Comparison of ENCODE assay signal across 1 cellular context in the genomic region with DNA sequence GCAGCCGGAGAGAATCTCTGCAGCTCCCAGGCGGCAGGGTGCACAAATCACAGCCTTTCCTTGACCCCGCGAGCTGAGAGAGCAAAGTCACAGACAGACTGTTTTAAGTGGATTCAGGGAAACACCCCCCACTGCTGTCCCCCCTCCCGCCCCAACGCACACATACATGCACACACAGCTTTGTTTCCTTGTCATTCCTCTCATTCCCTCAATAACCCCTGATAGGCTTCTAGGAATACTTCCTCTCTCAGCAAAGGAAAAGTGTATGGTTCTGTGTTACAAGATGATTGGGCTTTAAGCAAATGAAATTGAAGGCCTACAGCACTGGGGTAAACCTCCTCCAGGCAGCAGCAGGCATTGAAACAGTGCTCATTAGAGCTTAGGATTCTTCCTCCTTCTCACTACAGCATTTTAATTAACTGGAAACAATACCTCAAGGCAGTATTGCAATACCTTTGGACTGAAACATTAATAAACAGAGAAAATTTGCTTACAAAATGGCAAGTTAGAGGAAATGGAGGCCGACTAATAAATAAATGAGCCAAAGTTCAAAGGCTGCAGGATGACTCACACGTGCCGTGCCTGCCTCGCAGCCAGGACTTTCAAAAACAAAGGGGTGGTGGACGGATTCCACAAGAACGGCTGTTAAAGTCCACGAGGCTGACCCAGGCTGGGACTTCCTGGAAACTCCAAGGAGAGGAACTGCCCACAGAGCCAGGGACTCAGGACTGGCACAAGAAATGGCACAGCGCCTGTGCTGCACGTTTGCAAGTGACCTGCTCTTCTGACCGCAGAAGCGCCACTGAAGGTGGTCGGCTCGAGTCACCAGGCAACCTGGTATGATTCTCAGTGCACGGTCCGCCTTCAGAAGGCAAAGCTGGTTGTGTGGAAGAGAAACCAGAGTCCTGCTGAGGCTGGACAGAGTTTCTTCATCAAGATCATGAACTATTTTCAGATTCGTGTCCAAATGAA.
A peak's percentile ranks its signal among the peaks of the same experiment; 100 is the strongest.
TF ChIP-seq lines count a peak whose summit lies in the region.

No MANE protein-coding gene starts in this region.

TF ChIP-seq in HepG2, 621 proteins besides CTCF, POLR2A, EP300 and RAD21 (continued from another document and continues in another):
- TF ChIP-seq, protein P1, sequence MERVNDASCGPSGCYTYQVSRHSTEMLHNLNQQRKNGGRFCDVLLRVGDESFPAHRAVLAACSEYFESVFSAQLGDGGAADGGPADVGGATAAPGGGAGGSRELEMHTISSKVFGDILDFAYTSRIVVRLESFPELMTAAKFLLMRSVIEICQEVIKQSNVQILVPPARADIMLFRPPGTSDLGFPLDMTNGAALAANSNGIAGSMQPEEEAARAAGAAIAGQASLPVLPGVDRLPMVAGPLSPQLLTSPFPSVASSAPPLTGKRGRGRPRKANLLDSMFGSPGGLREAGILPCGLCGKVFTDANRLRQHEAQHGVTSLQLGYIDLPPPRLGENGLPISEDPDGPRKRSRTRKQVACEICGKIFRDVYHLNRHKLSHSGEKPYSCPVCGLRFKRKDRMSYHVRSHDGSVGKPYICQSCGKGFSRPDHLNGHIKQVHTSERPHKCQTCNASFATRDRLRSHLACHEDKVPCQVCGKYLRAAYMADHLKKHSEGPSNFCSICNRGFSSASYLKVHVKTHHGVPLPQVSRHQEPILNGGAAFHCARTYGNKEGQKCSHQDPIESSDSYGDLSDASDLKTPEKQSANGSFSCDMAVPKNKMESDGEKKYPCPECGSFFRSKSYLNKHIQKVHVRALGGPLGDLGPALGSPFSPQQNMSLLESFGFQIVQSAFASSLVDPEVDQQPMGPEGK (CRISPR knock-in tag; IDR thresholded peaks at IDR 0.05), result peak; percentile 78
- TF ChIP-seq JUNB (CRISPR knock-in tag; IDR thresholded peaks at IDR 0.05; ENCODE audit: borderline replicate concordance), result peak; percentile 82; the same call in 1 of the 2 replicates
- TF ChIP-seq RORA (CRISPR knock-in tag; IDR thresholded peaks at IDR 0.05), result no peak
- TF ChIP-seq NR2C2 (CRISPR knock-in tag; IDR thresholded peaks at IDR 0.05; ENCODE audit: borderline replicate concordance), result peak; percentile 71
- no peak for TF ChIP-seq PRPF4 (IDR thresholded peaks at IDR 0.05; ENCODE audit: low read depth, low read length, poor library complexity, severe bottlenecking)
- no peak for TF ChIP-seq ZNF780A (CRISPR knock-in tag; IDR thresholded peaks at IDR 0.05)
- no peak for TF ChIP-seq HCFC1 (IDR thresholded peaks at IDR 0.05; ENCODE audit: low read depth, low read length)
- TF ChIP-seq MYC (CRISPR knock-in tag; IDR thresholded peaks at IDR 0.05; ENCODE audit: borderline replicate concordance), result peak; percentile 86
- TF ChIP-seq, protein P2, sequence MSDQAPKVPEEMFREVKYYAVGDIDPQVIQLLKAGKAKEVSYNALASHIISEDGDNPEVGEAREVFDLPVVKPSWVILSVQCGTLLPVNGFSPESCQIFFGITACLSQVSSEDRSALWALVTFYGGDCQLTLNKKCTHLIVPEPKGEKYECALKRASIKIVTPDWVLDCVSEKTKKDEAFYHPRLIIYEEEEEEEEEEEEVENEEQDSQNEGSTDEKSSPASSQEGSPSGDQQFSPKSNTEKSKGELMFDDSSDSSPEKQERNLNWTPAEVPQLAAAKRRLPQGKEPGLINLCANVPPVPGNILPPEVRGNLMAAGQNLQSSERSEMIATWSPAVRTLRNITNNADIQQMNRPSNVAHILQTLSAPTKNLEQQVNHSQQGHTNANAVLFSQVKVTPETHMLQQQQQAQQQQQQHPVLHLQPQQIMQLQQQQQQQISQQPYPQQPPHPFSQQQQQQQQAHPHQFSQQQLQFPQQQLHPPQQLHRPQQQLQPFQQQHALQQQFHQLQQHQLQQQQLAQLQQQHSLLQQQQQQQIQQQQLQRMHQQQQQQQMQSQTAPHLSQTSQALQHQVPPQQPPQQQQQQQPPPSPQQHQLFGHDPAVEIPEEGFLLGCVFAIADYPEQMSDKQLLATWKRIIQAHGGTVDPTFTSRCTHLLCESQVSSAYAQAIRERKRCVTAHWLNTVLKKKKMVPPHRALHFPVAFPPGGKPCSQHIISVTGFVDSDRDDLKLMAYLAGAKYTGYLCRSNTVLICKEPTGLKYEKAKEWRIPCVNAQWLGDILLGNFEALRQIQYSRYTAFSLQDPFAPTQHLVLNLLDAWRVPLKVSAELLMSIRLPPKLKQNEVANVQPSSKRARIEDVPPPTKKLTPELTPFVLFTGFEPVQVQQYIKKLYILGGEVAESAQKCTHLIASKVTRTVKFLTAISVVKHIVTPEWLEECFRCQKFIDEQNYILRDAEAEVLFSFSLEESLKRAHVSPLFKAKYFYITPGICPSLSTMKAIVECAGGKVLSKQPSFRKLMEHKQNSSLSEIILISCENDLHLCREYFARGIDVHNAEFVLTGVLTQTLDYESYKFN (CRISPR knock-in tag; conservative IDR thresholded peaks at IDR 0.05), result peak; percentile 80
- TF ChIP-seq, protein P3, sequence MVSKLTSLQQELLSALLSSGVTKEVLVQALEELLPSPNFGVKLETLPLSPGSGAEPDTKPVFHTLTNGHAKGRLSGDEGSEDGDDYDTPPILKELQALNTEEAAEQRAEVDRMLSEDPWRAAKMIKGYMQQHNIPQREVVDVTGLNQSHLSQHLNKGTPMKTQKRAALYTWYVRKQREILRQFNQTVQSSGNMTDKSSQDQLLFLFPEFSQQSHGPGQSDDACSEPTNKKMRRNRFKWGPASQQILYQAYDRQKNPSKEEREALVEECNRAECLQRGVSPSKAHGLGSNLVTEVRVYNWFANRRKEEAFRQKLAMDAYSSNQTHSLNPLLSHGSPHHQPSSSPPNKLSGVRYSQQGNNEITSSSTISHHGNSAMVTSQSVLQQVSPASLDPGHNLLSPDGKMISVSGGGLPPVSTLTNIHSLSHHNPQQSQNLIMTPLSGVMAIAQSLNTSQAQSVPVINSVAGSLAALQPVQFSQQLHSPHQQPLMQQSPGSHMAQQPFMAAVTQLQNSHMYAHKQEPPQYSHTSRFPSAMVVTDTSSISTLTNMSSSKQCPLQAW (CRISPR knock-in tag; IDR thresholded peaks at IDR 0.05), result peak; percentile 47
- peak; percentile 87 for TF ChIP-seq SALL1 (CRISPR knock-in tag; IDR thresholded peaks at IDR 0.05)
- TF ChIP-seq FOXJ3 (CRISPR knock-in tag; IDR thresholded peaks at IDR 0.05; ENCODE audit: borderline replicate concordance), result 0 out of 2 replicates have a peak, but pooled peaks have one; percentile 32
- TF ChIP-seq ZMYM4 (CRISPR knock-in tag; IDR thresholded peaks at IDR 0.05), result peak; percentile 57; the same call in 1 of the 2 replicates
- TF ChIP-seq ZNF101 (CRISPR knock-in tag; IDR thresholded peaks at IDR 0.05; ENCODE audit: borderline replicate concordance, low read depth), result 0 out of 2 replicates have a peak, but pooled peaks have one; percentile 59
- TF ChIP-seq ZBTB42 (CRISPR knock-in tag; IDR thresholded peaks at IDR 0.05), result no peak
- TF ChIP-seq, protein P4, sequence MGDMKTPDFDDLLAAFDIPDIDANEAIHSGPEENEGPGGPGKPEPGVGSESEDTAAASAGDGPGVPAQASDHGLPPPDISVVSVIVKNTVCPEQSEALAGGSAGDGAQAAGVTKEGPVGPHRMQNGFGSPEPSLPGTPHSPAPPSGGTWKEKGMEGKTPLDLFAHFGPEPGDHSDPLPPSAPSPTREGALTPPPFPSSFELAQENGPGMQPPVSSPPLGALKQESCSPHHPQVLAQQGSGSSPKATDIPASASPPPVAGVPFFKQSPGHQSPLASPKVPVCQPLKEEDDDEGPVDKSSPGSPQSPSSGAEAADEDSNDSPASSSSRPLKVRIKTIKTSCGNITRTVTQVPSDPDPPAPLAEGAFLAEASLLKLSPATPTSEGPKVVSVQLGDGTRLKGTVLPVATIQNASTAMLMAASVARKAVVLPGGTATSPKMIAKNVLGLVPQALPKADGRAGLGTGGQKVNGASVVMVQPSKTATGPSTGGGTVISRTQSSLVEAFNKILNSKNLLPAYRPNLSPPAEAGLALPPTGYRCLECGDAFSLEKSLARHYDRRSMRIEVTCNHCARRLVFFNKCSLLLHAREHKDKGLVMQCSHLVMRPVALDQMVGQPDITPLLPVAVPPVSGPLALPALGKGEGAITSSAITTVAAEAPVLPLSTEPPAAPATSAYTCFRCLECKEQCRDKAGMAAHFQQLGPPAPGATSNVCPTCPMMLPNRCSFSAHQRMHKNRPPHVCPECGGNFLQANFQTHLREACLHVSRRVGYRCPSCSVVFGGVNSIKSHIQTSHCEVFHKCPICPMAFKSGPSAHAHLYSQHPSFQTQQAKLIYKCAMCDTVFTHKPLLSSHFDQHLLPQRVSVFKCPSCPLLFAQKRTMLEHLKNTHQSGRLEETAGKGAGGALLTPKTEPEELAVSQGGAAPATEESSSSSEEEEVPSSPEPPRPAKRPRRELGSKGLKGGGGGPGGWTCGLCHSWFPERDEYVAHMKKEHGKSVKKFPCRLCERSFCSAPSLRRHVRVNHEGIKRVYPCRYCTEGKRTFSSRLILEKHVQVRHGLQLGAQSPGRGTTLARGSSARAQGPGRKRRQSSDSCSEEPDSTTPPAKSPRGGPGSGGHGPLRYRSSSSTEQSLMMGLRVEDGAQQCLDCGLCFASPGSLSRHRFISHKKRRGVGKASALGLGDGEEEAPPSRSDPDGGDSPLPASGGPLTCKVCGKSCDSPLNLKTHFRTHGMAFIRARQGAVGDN (CRISPR knock-in tag; IDR thresholded peaks at IDR 0.05), result peak; percentile 67
- TF ChIP-seq ZNF10 (CRISPR knock-in tag; IDR thresholded peaks at IDR 0.05; ENCODE audit: borderline replicate concordance, low read depth), result no peak
- peak; percentile 80 for TF ChIP-seq HDAC2 (CRISPR knock-in tag; IDR thresholded peaks at IDR 0.05)
- TF ChIP-seq POLR2AphosphoS5 (IDR thresholded peaks at IDR 0.05; ENCODE audit: low read depth, low read length), result peak; percentile 55; the same call in 1 of the 2 replicates
- TF ChIP-seq SOX13 (IDR thresholded peaks at IDR 0.05), result peak; percentile 69
- peak in 1 of 2 experiments; percentile 92; a peak in 2 of 4 replicates for TF ChIP-seq SOX13 (CRISPR knock-in tag; conservative IDR thresholded peaks at IDR 0.05 in 1 of 2, IDR thresholded peaks at IDR 0.05 in 1 of 2)
- TF ChIP-seq ZNF557 (CRISPR knock-in tag; IDR thresholded peaks at IDR 0.05), result 0 out of 2 replicates have a peak, but pooled peaks have one; percentile 63
- TF ChIP-seq ZNF3 (CRISPR knock-in tag; IDR thresholded peaks at IDR 0.05), result no peak
- TF ChIP-seq RELA (CRISPR knock-in tag; IDR thresholded peaks at IDR 0.05), result no peak
- TF ChIP-seq, protein P5, sequence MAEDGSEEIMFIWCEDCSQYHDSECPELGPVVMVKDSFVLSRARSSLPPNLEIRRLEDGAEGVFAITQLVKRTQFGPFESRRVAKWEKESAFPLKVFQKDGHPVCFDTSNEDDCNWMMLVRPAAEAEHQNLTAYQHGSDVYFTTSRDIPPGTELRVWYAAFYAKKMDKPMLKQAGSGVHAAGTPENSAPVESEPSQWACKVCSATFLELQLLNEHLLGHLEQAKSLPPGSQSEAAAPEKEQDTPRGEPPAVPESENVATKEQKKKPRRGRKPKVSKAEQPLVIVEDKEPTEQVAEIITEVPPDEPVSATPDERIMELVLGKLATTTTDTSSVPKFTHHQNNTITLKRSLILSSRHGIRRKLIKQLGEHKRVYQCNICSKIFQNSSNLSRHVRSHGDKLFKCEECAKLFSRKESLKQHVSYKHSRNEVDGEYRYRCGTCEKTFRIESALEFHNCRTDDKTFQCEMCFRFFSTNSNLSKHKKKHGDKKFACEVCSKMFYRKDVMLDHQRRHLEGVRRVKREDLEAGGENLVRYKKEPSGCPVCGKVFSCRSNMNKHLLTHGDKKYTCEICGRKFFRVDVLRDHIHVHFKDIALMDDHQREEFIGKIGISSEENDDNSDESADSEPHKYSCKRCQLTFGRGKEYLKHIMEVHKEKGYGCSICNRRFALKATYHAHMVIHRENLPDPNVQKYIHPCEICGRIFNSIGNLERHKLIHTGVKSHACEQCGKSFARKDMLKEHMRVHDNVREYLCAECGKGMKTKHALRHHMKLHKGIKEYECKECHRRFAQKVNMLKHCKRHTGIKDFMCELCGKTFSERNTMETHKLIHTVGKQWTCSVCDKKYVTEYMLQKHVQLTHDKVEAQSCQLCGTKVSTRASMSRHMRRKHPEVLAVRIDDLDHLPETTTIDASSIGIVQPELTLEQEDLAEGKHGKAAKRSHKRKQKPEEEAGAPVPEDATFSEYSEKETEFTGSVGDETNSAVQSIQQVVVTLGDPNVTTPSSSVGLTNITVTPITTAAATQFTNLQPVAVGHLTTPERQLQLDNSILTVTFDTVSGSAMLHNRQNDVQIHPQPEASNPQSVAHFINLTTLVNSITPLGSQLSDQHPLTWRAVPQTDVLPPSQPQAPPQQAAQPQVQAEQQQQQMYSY (CRISPR knock-in tag; IDR thresholded peaks at IDR 0.05), result peak; percentile 64; the same call in 1 of the 2 replicates
- TF ChIP-seq MED8 (CRISPR knock-in tag; IDR thresholded peaks at IDR 0.05; ENCODE audit: insufficient replicate concordance), result peak; percentile 73
- peak; percentile 15 for TF ChIP-seq ZBTB7B (CRISPR knock-in tag; IDR thresholded peaks at IDR 0.05)
- peak; percentile 82 for TF ChIP-seq TCF7 (IDR thresholded peaks at IDR 0.05; ENCODE audit: low read depth)
- TF ChIP-seq, protein P6, sequence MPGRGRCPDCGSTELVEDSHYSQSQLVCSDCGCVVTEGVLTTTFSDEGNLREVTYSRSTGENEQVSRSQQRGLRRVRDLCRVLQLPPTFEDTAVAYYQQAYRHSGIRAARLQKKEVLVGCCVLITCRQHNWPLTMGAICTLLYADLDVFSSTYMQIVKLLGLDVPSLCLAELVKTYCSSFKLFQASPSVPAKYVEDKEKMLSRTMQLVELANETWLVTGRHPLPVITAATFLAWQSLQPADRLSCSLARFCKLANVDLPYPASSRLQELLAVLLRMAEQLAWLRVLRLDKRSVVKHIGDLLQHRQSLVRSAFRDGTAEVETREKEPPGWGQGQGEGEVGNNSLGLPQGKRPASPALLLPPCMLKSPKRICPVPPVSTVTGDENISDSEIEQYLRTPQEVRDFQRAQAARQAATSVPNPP (CRISPR knock-in tag; IDR thresholded peaks at IDR 0.05), result 0 out of 2 replicates have a peak, but pooled peaks have one; percentile 1
- TF ChIP-seq ZBTB1 (CRISPR knock-in tag; IDR thresholded peaks at IDR 0.05; ENCODE audit: borderline replicate concordance), result no peak
- 0 out of 2 replicates have a peak, but pooled peaks have one; percentile 57 for TF ChIP-seq SALL2 (CRISPR knock-in tag; IDR thresholded peaks at IDR 0.05)
- TF ChIP-seq, protein P7, sequence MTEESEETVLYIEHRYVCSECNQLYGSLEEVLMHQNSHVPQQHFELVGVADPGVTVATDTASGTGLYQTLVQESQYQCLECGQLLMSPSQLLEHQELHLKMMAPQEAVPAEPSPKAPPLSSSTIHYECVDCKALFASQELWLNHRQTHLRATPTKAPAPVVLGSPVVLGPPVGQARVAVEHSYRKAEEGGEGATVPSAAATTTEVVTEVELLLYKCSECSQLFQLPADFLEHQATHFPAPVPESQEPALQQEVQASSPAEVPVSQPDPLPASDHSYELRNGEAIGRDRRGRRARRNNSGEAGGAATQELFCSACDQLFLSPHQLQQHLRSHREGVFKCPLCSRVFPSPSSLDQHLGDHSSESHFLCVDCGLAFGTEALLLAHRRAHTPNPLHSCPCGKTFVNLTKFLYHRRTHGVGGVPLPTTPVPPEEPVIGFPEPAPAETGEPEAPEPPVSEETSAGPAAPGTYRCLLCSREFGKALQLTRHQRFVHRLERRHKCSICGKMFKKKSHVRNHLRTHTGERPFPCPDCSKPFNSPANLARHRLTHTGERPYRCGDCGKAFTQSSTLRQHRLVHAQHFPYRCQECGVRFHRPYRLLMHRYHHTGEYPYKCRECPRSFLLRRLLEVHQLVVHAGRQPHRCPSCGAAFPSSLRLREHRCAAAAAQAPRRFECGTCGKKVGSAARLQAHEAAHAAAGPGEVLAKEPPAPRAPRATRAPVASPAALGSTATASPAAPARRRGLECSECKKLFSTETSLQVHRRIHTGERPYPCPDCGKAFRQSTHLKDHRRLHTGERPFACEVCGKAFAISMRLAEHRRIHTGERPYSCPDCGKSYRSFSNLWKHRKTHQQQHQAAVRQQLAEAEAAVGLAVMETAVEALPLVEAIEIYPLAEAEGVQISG (CRISPR knock-in tag; IDR thresholded peaks at IDR 0.05), result peak; percentile 77
- peak; percentile 64; the same call in 1 of the 2 replicates for TF ChIP-seq ZKSCAN8 (CRISPR knock-in tag; IDR thresholded peaks at IDR 0.05; ENCODE audit: borderline replicate concordance)
- TF ChIP-seq KDM1A (CRISPR knock-in tag; IDR thresholded peaks at IDR 0.05), result 0 out of 2 replicates have a peak, but pooled peaks have one; percentile 33
- no peak for TF ChIP-seq SNRNP70 (IDR thresholded peaks at IDR 0.05; ENCODE audit: low read depth, low read length)
